ENCODE assay signal across 22 cellular contexts in the genomic region with DNA sequence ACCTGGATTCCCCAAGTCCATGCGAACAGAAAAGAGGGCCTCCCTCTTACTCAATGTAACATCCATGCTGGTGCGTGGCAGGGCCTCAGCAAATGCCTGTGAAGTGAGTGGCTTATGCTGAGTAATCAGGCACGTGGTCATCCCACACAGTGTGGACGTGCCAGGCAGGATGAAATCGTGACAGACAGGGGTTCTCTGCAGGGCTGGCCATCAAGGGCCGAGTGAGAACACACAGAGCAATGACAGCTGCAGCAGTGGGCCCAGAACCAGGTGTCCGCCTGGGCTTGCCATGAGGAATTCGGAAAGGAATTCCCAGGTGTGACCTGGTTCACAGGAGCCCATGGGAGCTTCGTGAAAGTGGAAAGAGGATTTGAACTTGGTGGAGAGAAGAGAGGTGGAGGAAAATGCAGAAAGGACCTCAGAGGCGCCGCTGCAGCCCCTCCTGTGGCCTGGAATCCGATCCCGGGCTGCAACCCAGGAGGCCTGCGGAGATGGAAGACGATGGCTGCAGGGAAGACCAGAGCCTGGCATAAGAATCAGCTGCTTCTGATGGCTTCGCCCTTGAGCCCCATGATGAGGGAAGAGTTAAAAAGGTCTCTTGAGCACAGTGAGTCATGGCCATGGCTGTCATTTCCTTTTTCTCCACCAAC. TPM values are rescaled to one million over a fixed set of nuclear protein-coding genes. Genes with fewer than 3 reads are reported as not detected.
DNase-seq lines count a peak whose midpoint lies in the region; ATAC-seq, FAIRE-seq and TF ChIP-seq lines count a peak whose summit lies in the region.
"Had no signal": no experiment of that assay in that cellular context is flagged by ENCODE, and none has a peak within 500 bp of the region (broad histone marks: within the 10 kb centered on the region; RNA-seq: fewer than 3 reads in every experiment).

No MANE protein-coding gene starts in this region.

- peaks cover 0 to 8% (median 0%) of the 10 kb centered on the region in 9 donors for H3K27me3 ChIP-seq in heart left ventricle
- H3K27me3 ChIP-seq in right atrium auricular region, result no peaks in the 10 kb centered on the region
- H3K27me3 ChIP-seq: neutrophil, vagina had no signal

- H3K9me3 ChIP-seq in heart left ventricle (no peaks in the 10 kb centered on the region), right atrium auricular region (no peaks in the 10 kb centered on the region)
- H3K9me3 ChIP-seq: A549, neutrophil, vagina had no signal

- no peak for TF ChIP-seq POLR2A in heart left ventricle (IDR thresholded peaks at IDR 0.05)

- no peak overlapping the region for H3K4me3 ChIP-seq in heart left ventricle
- H3K4me3 ChIP-seq in right atrium auricular region, result no peak overlapping the region
- H3K4me3 ChIP-seq in foreskin fibroblast (ENCODE audit: low read depth in 1 of 2, low read length in 2 of 2), result no peak overlapping the region
- H3K4me3 ChIP-seq: A549, vagina had no signal

- H3K27ac ChIP-seq in heart left ventricle, result no peak overlapping the region
- H3K27ac ChIP-seq in right atrium auricular region, result no peak overlapping the region
- H3K27ac ChIP-seq: A549, neutrophil, vagina had no signal

- no peak for DNase-seq in heart left ventricle
- DNase-seq in right atrium auricular region (ENCODE audit: low spot score), result no peak
- DNase-seq in RKO (ENCODE audit: low spot score), result peak; percentile 75
- DNase-seq in foreskin fibroblast, result peak; percentile 4 to 10
- DNase-seq in urothelium cell line (ENCODE audit: low spot score), result peak; percentile 92
- DNase-seq in MV-4-11 (lab: John Stamatoyannopoulos, UW), result no peak
- no peak for DNase-seq in NCI-H146 treated with DMSO at 0.1 percent for 48 hours (lab: John Stamatoyannopoulos, UW; ENCODE audit: unreplicated experiment)
- no peak for DNase-seq in NCI-H1930 (lab: John Stamatoyannopoulos, UW)
- DNase-seq: activated CD4-positive, alpha-beta memory T cell treated with anti-CD3 and anti-CD28 coated beads, Interleukin-2, amount 10 ng/mL, durations not matched to agents 7 days and 5 days; CD8-positive, alpha-beta memory T cell; GDM1; mesenchymal stem cell; NCI-H1436 treated with DMSO at 0.1 percent for 48 hours; small intestine; stimulated activated naive CD4-positive, alpha-beta T cell treated with Interleukin-2 at 50 U/mL for 16 hours had no signal

- intact Hi-C loops in heart left ventricle (cut with DNase I), result loop anchor here in 1 of 10 donors (2.0 kb wide), 1 partner anchor 40 kb away; no protein-coding TSS in a partner anchor

- H3K4me1 ChIP-seq in heart left ventricle, result no peaks in the 10 kb centered on the region
- H3K4me1 ChIP-seq in right atrium auricular region, result no peaks in the 10 kb centered on the region
- H3K4me1 ChIP-seq: A549 had no signal

- H3K36me3 ChIP-seq in heart left ventricle (no peaks in the 10 kb centered on the region), right atrium auricular region (no peaks in the 10 kb centered on the region)
- H3K36me3 ChIP-seq: neutrophil, vagina had no signal

- peak in 3 of 4 donors; percentile 22 to 38 (median 22) for ATAC-seq in heart left ventricle
- ATAC-seq: A549 had no signal

- no peak for TF ChIP-seq CTCF in heart left ventricle (IDR thresholded peaks at IDR 0.05)
- no peak for TF ChIP-seq CTCF in right atrium auricular region (IDR thresholded peaks at IDR 0.05)
- no peak for TF ChIP-seq CTCF in foreskin fibroblast (IDR thresholded peaks at IDR 0.05; ENCODE audit: low read depth, low read length)

- 53 to 59% (median 56%) methylated on average over 16 of the region's 16 CpGs for WGBS in heart left ventricle, 4 donors

- peak; percentile 81 for FAIRE-seq in urothelium cell line (lab: Jason Lieb, UNC)
- FAIRE-seq: A549, small intestine had no signal

RNA-seq across cellular contexts. Expression of a gene that starts 34.6 kb away (rescaled TPM):
- total RNA-seq in heart left ventricle (not detected), right atrium auricular region (not detected)
- polyA plus RNA-seq in heart left ventricle, result not detected
- total RNA-seq: activated CD4-positive, alpha-beta memory T cell treated with anti-CD3 and anti-CD28 coated beads, Interleukin-2, amount 10 ng/mL, durations not matched to agents 7 days and 5 days; activated T-helper 2 cell treated with anti-CD3 and anti-CD28 coated beads, Interferon-gamma antibody, Interleukin-2, Interleukin-4, amounts not matched to agents 10 μg/mL and 5 μg/mL and 100 μg/mL, durations not matched to agents 14 hours and 24 hours and 36 hours; aorta; CD8-positive, alpha-beta memory T cell; dermis microvascular lymphatic vessel endothelial cell; SK-MEL-5; vagina had no signal
- polyA plus RNA-seq: A549; aorta; CD8-positive, alpha-beta memory T cell had no signal

Comparison
In these comparisons a context has a peak if more than half of its experiments do, and no peak if none do; other contexts are left out.
1. DNase-seq: peak in RKO (single experiment), foreskin fibroblast (2 of 2) and urothelium cell line (single experiment); none in heart left ventricle (0 of 5), right atrium auricular region (single experiment), MV-4-11 (single experiment), NCI-H146 treated with DMSO at 0.1 percent for 48 hours (single experiment) and NCI-H1930 (0 of 2).